Comparison of ENCODE assay signal across 17 cellular contexts in the genomic region with DNA sequence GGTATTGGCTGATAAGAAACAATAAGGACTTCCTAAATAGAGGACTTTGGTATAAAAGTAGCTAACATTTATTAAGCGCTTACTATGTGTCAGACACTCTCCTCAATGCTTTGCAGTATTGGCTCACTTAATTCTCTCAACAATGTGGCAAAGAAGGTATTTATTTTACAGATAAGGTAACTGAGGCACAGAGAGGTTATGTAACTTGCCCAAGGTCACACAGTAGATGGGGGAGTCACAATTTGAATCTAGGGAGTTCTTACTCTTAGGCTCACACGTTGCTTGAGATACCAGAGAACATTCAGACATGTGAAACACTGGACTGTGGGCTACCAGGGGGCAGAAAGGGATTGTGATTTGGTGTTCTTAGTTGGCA.
"Had no signal": no experiment of that assay in that cellular context is flagged by ENCODE, and none has a peak within 500 bp of the region (broad histone marks: within the 10 kb centered on the region; RNA-seq: fewer than 3 reads in every experiment).

No MANE protein-coding gene starts in this region.

- H3K4me2 ChIP-seq: KMS-11 had no signal

- FAIRE-seq: HepG2, RCC 7860 had no signal

- H3K36me3 ChIP-seq: SJSA1 had no signal

- H3K9ac ChIP-seq: KMS-11 had no signal

- H3K4me1 ChIP-seq: SJSA1 had no signal

- DNase-seq: IMR-90; Kasumi-1; MM.1S; NCI-H1417 treated with DMSO at 0.1 percent for 48 hours; NCI-H1694 treated with DMSO at 0.1 percent for 48 hours; NCI-H1930; NCI-H2107; NCI-H524; NK-92 treated with Interleukin-12 subunit alpha and Interleukin-12 subunit beta, amount 100 ng/mL, for 24 hours; Right ventricle myocardium superior; RPMI8226; SIG-M5 had no signal

- H3K4me3 ChIP-seq: SJSA1, SK-N-MC had no signal

- H3K27ac ChIP-seq: KMS-11, SJSA1, SK-N-MC had no signal

- H3K9me3 ChIP-seq: SJSA1 had no signal
